ENCODE assay signal across 1 cellular context in genomic region chr21:14762734-14763694, GRCh38.
TF ChIP-seq lines count a peak whose summit lies in the region.

No MANE protein-coding gene starts in this region.

TF ChIP-seq in GM23338, 12 proteins besides CTCF, POLR2A, EP300 and RAD21 (continued from another document):
- no peak for TF ChIP-seq REST (IDR thresholded peaks at IDR 0.05; ENCODE audit: unreplicated experiment)
